Comparison of ENCODE assay signal across 8 cellular contexts in genomic region chr4:155906554-155907247, GRCh38. TPM values are rescaled to one million over a fixed set of nuclear protein-coding genes. Genes with fewer than 3 reads are reported as not detected.
DNase-seq lines count a peak whose midpoint lies in the region; ATAC-seq and TF ChIP-seq lines count a peak whose summit lies in the region.

No MANE protein-coding gene starts in this region.

- no peak for TF ChIP-seq EP300 in ovary (IDR thresholded peaks at IDR 0.05)

- no peaks in the 10 kb centered on the region for H3K9me3 Mint-ChIP-seq in activated naive CD4-positive, alpha-beta T cell treated with anti-CD3 and anti-CD28 coated beads, Interleukin-2, amount 10 ng/mL, durations not matched to agents 7 days and 5 days

- CTCF ChIA-PET in AG04450 (lab: Charles Lee): interaction anchor here (1.0 to 1.1 kb wide), 2 partner anchors 46 to 97 kb away, joined by 3 read pairs; no protein-coding TSS in a partner anchor
- CTCF ChIA-PET in activated naive CD4-positive, alpha-beta T cell treated with anti-CD3 and anti-CD28 coated beads, Interleukin-2, amount 10 ng/mL, durations not matched to agents 7 days and 5 days (lab: Charles Lee): no interaction called here

- POLR2A ChIA-PET in AG04450 (lab: Yijun Ruan, JAX): interaction anchor here (1.1 kb wide), 2 partner anchors 17 kb away, joined by 3 to 5 read pairs; no protein-coding TSS in a partner anchor

- intact Hi-C loops in ovary (cut with DNase I): no loop called here

- H3K27me3 ChIP-seq in AG04450 (ENCODE audit: control insufficient read depth, insufficient read depth, low read length) (no peaks in the 10 kb centered on the region), ovary (no peaks in the 10 kb centered on the region)

- TF ChIP-seq CTCF in AG04450 (IDR thresholded peaks at IDR 0.05; ENCODE audit: low read depth, low read length): no peak
- TF ChIP-seq CTCF in foreskin fibroblast (IDR thresholded peaks at IDR 0.05; ENCODE audit: low read depth, low read length): no peak
- no peak for TF ChIP-seq CTCF in ovary (IDR thresholded peaks at IDR 0.05)

- H3K4me3 ChIP-seq in AG04450 (ENCODE audit: low read depth, low read length) (no peak overlapping the region), foreskin fibroblast (ENCODE audit: low read depth in 1 of 2, low read length in 2 of 2) (no peak overlapping the region), ovary (no peak overlapping the region)

- 46 to 47% (median 46%) methylated on average over 6 of the region's 6 CpGs for WGBS in ovary, 3 donors

- no peaks in the 10 kb centered on the region for H3K36me3 ChIP-seq in ovary

- no peaks in the 10 kb centered on the region for H3K4me1 Mint-ChIP-seq in activated naive CD4-positive, alpha-beta T cell treated with anti-CD3 and anti-CD28 coated beads, Interleukin-2, amount 10 ng/mL, durations not matched to agents 7 days and 5 days

- H3K27ac ChIP-seq in AG04450 (ENCODE audit: low read depth, low read length) (no peak overlapping the region), ovary (no peak overlapping the region)

- no peak overlapping the region for H3K27ac Mint-ChIP-seq in activated naive CD4-positive, alpha-beta T cell treated with anti-CD3 and anti-CD28 coated beads, Interleukin-2, amount 10 ng/mL, durations not matched to agents 7 days and 5 days

- no peak overlapping the region for H3K4me3 Mint-ChIP-seq in activated naive CD4-positive, alpha-beta T cell treated with anti-CD3 and anti-CD28 coated beads, Interleukin-2, amount 10 ng/mL, durations not matched to agents 7 days and 5 days

- H3K9me3 ChIP-seq in AG04450 (ENCODE audit: control insufficient read depth, insufficient read depth, low read length) (no peaks in the 10 kb centered on the region), ovary (no peaks in the 10 kb centered on the region)

- no peaks in the 10 kb centered on the region for H3K4me1 ChIP-seq in ovary (ENCODE audit: insufficient read depth)

- H3K36me3 Mint-ChIP-seq in activated naive CD4-positive, alpha-beta T cell treated with anti-CD3 and anti-CD28 coated beads, Interleukin-2, amount 10 ng/mL, durations not matched to agents 7 days and 5 days: no peaks in the 10 kb centered on the region

- ATAC-seq in GM18517 (IDR thresholded peaks at IDR 0.05; ENCODE audit: unreplicated experiment) (no peak), GM18868 (IDR thresholded peaks at IDR 0.05; ENCODE audit: unreplicated experiment) (no peak)

- no peak for TF ChIP-seq POLR2A in ovary (IDR thresholded peaks at IDR 0.05)

- peak; percentile 94 for DNase-seq in AG04450 (ENCODE audit: low read depth, low spot score)
- DNase-seq in HS-27A (ENCODE audit: low read depth): peak; percentile 68
- DNase-seq in RPMI7951 (ENCODE audit: low read depth): peak; percentile 96
- peak; percentile 94 to 97 for DNase-seq in foreskin fibroblast
- no peak for DNase-seq in ovary
- no peak for DNase-seq in activated naive CD4-positive, alpha-beta T cell treated with anti-CD3 and anti-CD28 coated beads, Interleukin-2, amount 10 ng/mL, durations not matched to agents 7 days and 5 days

- H3K27me3 Mint-ChIP-seq in activated naive CD4-positive, alpha-beta T cell treated with anti-CD3 and anti-CD28 coated beads, Interleukin-2, amount 10 ng/mL, durations not matched to agents 7 days and 5 days: peaks cover 4% of the 10 kb centered on the region

RNA-seq across cellular contexts. Expression of gene TDO2, which starts 3.2 kb away (rescaled TPM):
- 0.55 and 0.84 TPM in 2 replicates for polyA plus RNA-seq in AG04450 (2011; rRNA removed)
- 0.28 and 0.43 TPM in 2 replicates for polyA minus RNA-seq in AG04450 (2011; rRNA and poly(A)+ RNA removed)
- 12.1 and 12.9 TPM in 2 replicates for total RNA-seq in RPMI7951 (2014; rRNA removed; shearing (Covaris generic))
- total RNA-seq in ovary: under 1 TPM in 4 of 7 donors, not detected in 3; 0.43 to 0.69 (median 0.61) TPM
- polyA plus RNA-seq in ovary: 1 to 10 TPM in 1 of 2 donors, under 1 TPM in 1; 0.08 to 2.5 TPM

RNA-seq across cellular contexts. Expression of gene ASIC5, which starts 40.6 kb away (rescaled TPM):
- not detected in 2 replicates for polyA plus RNA-seq in AG04450 (2011; rRNA removed)
- polyA minus RNA-seq in AG04450 (2011; rRNA and poly(A)+ RNA removed): not detected in 2 replicates
- total RNA-seq in RPMI7951 (2014; rRNA removed; shearing (Covaris generic)): not detected in 2 replicates
- not detected for total RNA-seq in ovary
- polyA plus RNA-seq in ovary: not detected

RNA-seq across cellular contexts. Expression of gene CTSO, which starts 47.0 kb away (rescaled TPM):
- polyA plus RNA-seq in AG04450 (2011; rRNA removed) (19.0 and 24.0 TPM in 2 replicates), ovary (10 to 100 TPM; 20.6 to 58.3 TPM)
- polyA minus RNA-seq in AG04450 (2011; rRNA and poly(A)+ RNA removed): 3.8 and 6.6 TPM in 2 replicates
- 4.7 and 5.0 TPM in 2 replicates for total RNA-seq in RPMI7951 (2014; rRNA removed; shearing (Covaris generic))
- total RNA-seq in ovary: 10 to 100 TPM; 12.0 to 28.0 (median 18.5) TPM

Comparison
In these comparisons a context has a peak if more than half of its experiments do, and no peak if none do; other contexts are left out.
1. DNase-seq: peak in AG04450 (single experiment), HS-27A (single experiment), RPMI7951 (single experiment) and foreskin fibroblast (2 of 2); none in ovary (0 of 5) and activated naive CD4-positive, alpha-beta T cell treated with anti-CD3 and anti-CD28 coated beads, Interleukin-2, amount 10 ng/mL, durations not matched to agents 7 days and 5 days (single experiment).